In genomic region chr3:160449660-160450598, GRCh38 we compare ENCODE assay signal across 8 cellular contexts. TPM values are rescaled to one million over a fixed set of nuclear protein-coding genes. Genes with fewer than 3 reads are reported as not detected.
DNase-seq lines count a peak whose midpoint lies in the region; ATAC-seq and TF ChIP-seq lines count a peak whose summit lies in the region.

TSS of gene TRIM59 (minus strand) at chr3:160449786. CDS start at chr3:160439183, 10,603 bp downstream.

- H4K20me1 ChIP-seq in fibroblast of lung (ENCODE audit: control insufficient read depth, extremely low read depth, insufficient read depth, low read length), result no peaks in the 10 kb centered on the region

- H3K36me3 Mint-ChIP-seq in activated T-helper 1 cell treated with anti-CD3 and anti-CD28 coated beads, Interleukin-12 subunit alpha, Interleukin-12 subunit beta, Interleukin-2, Interleukin-4 antibody, amounts not matched to agents 30 ng/mL and 10 ng/mL and 1 ng/mL, durations not matched to agents 14 hours and 24 hours and 36 hours (ENCODE audit: low read depth), result peaks cover 20% of the 10 kb centered on the region
- H3K36me3 Mint-ChIP-seq in naive thymus-derived CD4-positive, alpha-beta T cell, result peaks cover 0 to 24% (median 0%) of the 10 kb centered on the region in 5 donors
- H3K36me3 Mint-ChIP-seq in stimulated activated effector memory CD8-positive, alpha-beta T cell treated with anti-CD3 and anti-CD28 coated beads, Interleukin-12 subunit alpha, Interleukin-12 subunit beta, amount 100 ng/mL, for 72 hours, result peaks cover 47% of the 10 kb centered on the region

- peak within 1 kb of the TSS; percentile 95 for H3K27ac Mint-ChIP-seq in activated T-helper 1 cell treated with anti-CD3 and anti-CD28 coated beads, Interleukin-12 subunit alpha, Interleukin-12 subunit beta, Interleukin-2, Interleukin-4 antibody, amounts not matched to agents 30 ng/mL and 10 ng/mL and 1 ng/mL, durations not matched to agents 14 hours and 24 hours and 36 hours
- peak within 1 kb of the TSS; percentile 88 to 96 (median 92) for H3K27ac Mint-ChIP-seq in naive thymus-derived CD4-positive, alpha-beta T cell
- H3K27ac Mint-ChIP-seq in stimulated activated effector memory CD8-positive, alpha-beta T cell treated with anti-CD3 and anti-CD28 coated beads, Interleukin-12 subunit alpha, Interleukin-12 subunit beta, amount 100 ng/mL, for 72 hours, result peak within 1 kb of the TSS; percentile 98

- intact Hi-C loops in activated T-helper 1 cell treated with anti-CD3 and anti-CD28 coated beads, Interleukin-12 subunit alpha, Interleukin-12 subunit beta, Interleukin-2, Interleukin-4 antibody, amounts not matched to agents 30 ng/mL and 10 ng/mL and 1 ng/mL, durations not matched to agents 14 hours and 24 hours and 36 hours (cut with micrococcal nuclease), result loop anchor here (1.0 to 5.0 kb wide), 9 partner anchors 9 to 772 kb away; partner anchors contain the start of genes IFT80, IL12A, KPNA4 and NMD3
- intact Hi-C loops in naive thymus-derived CD4-positive, alpha-beta T cell (cut with micrococcal nuclease), result loop anchor here (1.0 to 10.0 kb wide), 11 partner anchors 9 to 1647 kb away; partner anchors contain the start of genes IFT80 (in 2 of the 2), KPNA4 (in 2 of the 2), NMD3 (in 2 of the 2) and SMC4 (in 2 of the 2)

- H3K27me3 Mint-ChIP-seq in activated T-helper 1 cell treated with anti-CD3 and anti-CD28 coated beads, Interleukin-12 subunit alpha, Interleukin-12 subunit beta, Interleukin-2, Interleukin-4 antibody, amounts not matched to agents 30 ng/mL and 10 ng/mL and 1 ng/mL, durations not matched to agents 14 hours and 24 hours and 36 hours (ENCODE audit: insufficient read depth), result peaks cover 6% of the 10 kb centered on the region
- peaks cover 0 to 8% (median 0%) of the 10 kb centered on the region in 5 donors for H3K27me3 Mint-ChIP-seq in naive thymus-derived CD4-positive, alpha-beta T cell

- H3K9me3 ChIP-seq in fibroblast of lung (ENCODE audit: control insufficient read depth, insufficient read depth, low read depth, low read length), result no peaks in the 10 kb centered on the region
- H3K9me3 ChIP-seq in naive thymus-derived CD4-positive, alpha-beta T cell (ENCODE audit: control insufficient read depth in 2 of 3, low read length in 3 of 3), result no peaks in the 10 kb centered on the region

- H3K9me3 Mint-ChIP-seq in activated T-helper 1 cell treated with anti-CD3 and anti-CD28 coated beads, Interleukin-12 subunit alpha, Interleukin-12 subunit beta, Interleukin-2, Interleukin-4 antibody, amounts not matched to agents 30 ng/mL and 10 ng/mL and 1 ng/mL, durations not matched to agents 14 hours and 24 hours and 36 hours, result peaks cover 5% of the 10 kb centered on the region
- H3K9me3 Mint-ChIP-seq in naive thymus-derived CD4-positive, alpha-beta T cell, result peaks cover 0 to 3% (median 0%) of the 10 kb centered on the region in 11 donors
- H3K9me3 Mint-ChIP-seq in stimulated activated effector memory CD8-positive, alpha-beta T cell treated with anti-CD3 and anti-CD28 coated beads, Interleukin-12 subunit alpha, Interleukin-12 subunit beta, amount 100 ng/mL, for 72 hours, result peaks cover 3% of the 10 kb centered on the region

- TF ChIP-seq CTCF in fibroblast of lung (conservative IDR thresholded peaks at IDR 0.05 in 1 of 2, IDR thresholded peaks at IDR 0.05 in 1 of 2; ENCODE audit: low read depth in 1 of 2, low read length in 2 of 2), result no peak

- peak within 1 kb of the TSS; percentile 90 for H3K4me2 ChIP-seq in fibroblast of lung (ENCODE audit: extremely low read depth, insufficient read depth, low read length)

- H3K4me1 Mint-ChIP-seq in activated T-helper 1 cell treated with anti-CD3 and anti-CD28 coated beads, Interleukin-12 subunit alpha, Interleukin-12 subunit beta, Interleukin-2, Interleukin-4 antibody, amounts not matched to agents 30 ng/mL and 10 ng/mL and 1 ng/mL, durations not matched to agents 14 hours and 24 hours and 36 hours (ENCODE audit: low read depth), result peaks cover 28% of the 10 kb centered on the region
- peaks cover 8 to 47% (median 40%) of the 10 kb centered on the region in 7 donors for H3K4me1 Mint-ChIP-seq in naive thymus-derived CD4-positive, alpha-beta T cell
- H3K4me1 Mint-ChIP-seq in stimulated activated effector memory CD8-positive, alpha-beta T cell treated with anti-CD3 and anti-CD28 coated beads, Interleukin-12 subunit alpha, Interleukin-12 subunit beta, amount 100 ng/mL, for 72 hours, result peaks cover 20% of the 10 kb centered on the region

- ATAC-seq in GM19025 (IDR thresholded peaks at IDR 0.05; ENCODE audit: low read depth, unreplicated experiment), result peak; percentile 95
- peak; percentile 97 for ATAC-seq in HG03342 (IDR thresholded peaks at IDR 0.05; ENCODE audit: unreplicated experiment)
- peak; percentile 97 for ATAC-seq in naive thymus-derived CD4-positive, alpha-beta T cell
- ATAC-seq in stimulated activated effector memory CD8-positive, alpha-beta T cell treated with anti-CD3 and anti-CD28 coated beads, Interleukin-12 subunit alpha, Interleukin-12 subunit beta, amount 100 ng/mL, for 72 hours, result peak; percentile 97

- peaks cover 46% of the 10 kb centered on the region for H3K79me2 ChIP-seq in ACC112 (ENCODE audit: control insufficient read depth, insufficient read depth, low read length, unreplicated experiment)
- peaks cover 43% of the 10 kb centered on the region for H3K79me2 ChIP-seq in fibroblast of lung (ENCODE audit: control insufficient read depth, insufficient read depth, low read length)

- CTCF ChIA-PET in naive thymus-derived CD4-positive, alpha-beta T cell (lab: Charles Lee), result interaction anchor here (1.1 to 1.6 kb wide), 2 partner anchors 15 to 36 kb away, joined by 4 to 8 read pairs; no protein-coding TSS in a partner anchor

- H2AFZ ChIP-seq in ACC112 (ENCODE audit: low read length, unreplicated experiment), result peak within 1 kb of the TSS; percentile 85
- H2AFZ ChIP-seq in fibroblast of lung (ENCODE audit: low read length), result peak within 1 kb of the TSS; percentile 72

- H3K36me3 ChIP-seq in ACC112 (ENCODE audit: insufficient read depth, low read length) (peaks cover 12% of the 10 kb centered on the region), fibroblast of lung (ENCODE audit: control insufficient read depth, insufficient read depth, low read length) (peaks cover 2% of the 10 kb centered on the region)
- no peaks in the 10 kb centered on the region for H3K36me3 ChIP-seq in naive thymus-derived CD4-positive, alpha-beta T cell (ENCODE audit: control insufficient read depth in 2 of 3, insufficient read depth in 3 of 3, low read length in 3 of 3)

- DNase-seq in OCI-M1 (lab: John Stamatoyannopoulos, UW) (peak; percentile 72), fibroblast of lung (ENCODE audit: low read depth in 2 of 2) (peak; percentile 97 to 98)
- peak; percentile 97 for DNase-seq in activated T-helper 1 cell treated with anti-CD3 and anti-CD28 coated beads, Interleukin-12 subunit alpha, Interleukin-12 subunit beta, Interleukin-2, Interleukin-4 antibody, amounts not matched to agents 30 ng/mL and 10 ng/mL and 1 ng/mL, durations not matched to agents 14 hours and 24 hours and 36 hours (ENCODE audit: low spot score)
- peak; percentile 90 to 96 (median 93) for DNase-seq in naive thymus-derived CD4-positive, alpha-beta T cell
- peak; percentile 89 to 96 for DNase-seq in stimulated activated effector memory CD8-positive, alpha-beta T cell treated with anti-CD3 and anti-CD28 coated beads, Interleukin-12 subunit alpha, Interleukin-12 subunit beta, amount 100 ng/mL, for 72 hours (ENCODE audit: low spot score in 2 of 2)

- POLR2A ChIA-PET in naive thymus-derived CD4-positive, alpha-beta T cell (lab: Charles Lee), result interaction anchor here (0.8 to 2.3 kb wide), 7 partner anchors 11 to 118 kb away, joined by 3 to 12 read pairs (median 6); partner anchors contain the start of genes IFT80, KPNA4 and SMC4

- H3K4me3 Mint-ChIP-seq in activated T-helper 1 cell treated with anti-CD3 and anti-CD28 coated beads, Interleukin-12 subunit alpha, Interleukin-12 subunit beta, Interleukin-2, Interleukin-4 antibody, amounts not matched to agents 30 ng/mL and 10 ng/mL and 1 ng/mL, durations not matched to agents 14 hours and 24 hours and 36 hours, result peak within 1 kb of the TSS; percentile 95
- peak within 1 kb of the TSS; percentile 92 to 100 (median 96) for H3K4me3 Mint-ChIP-seq in naive thymus-derived CD4-positive, alpha-beta T cell
- peak within 1 kb of the TSS; percentile 97 for H3K4me3 Mint-ChIP-seq in stimulated activated effector memory CD8-positive, alpha-beta T cell treated with anti-CD3 and anti-CD28 coated beads, Interleukin-12 subunit alpha, Interleukin-12 subunit beta, amount 100 ng/mL, for 72 hours

- H3K27ac ChIP-seq in ACC112 (ENCODE audit: low read depth, low read length) (peak within 1 kb of the TSS; percentile 91), fibroblast of lung (ENCODE audit: insufficient read depth, low read length) (peak within 1 kb of the TSS; percentile 91)
- H3K27ac ChIP-seq in naive thymus-derived CD4-positive, alpha-beta T cell (ENCODE audit: low read depth, low read length), result peak within 1 kb of the TSS; percentile 74

- H3K4me1 ChIP-seq in ACC112 (ENCODE audit: control insufficient read depth, insufficient read depth, low read length, unreplicated experiment), result peaks cover 34% of the 10 kb centered on the region
- peaks cover 4% of the 10 kb centered on the region for H3K4me1 ChIP-seq in fibroblast of lung (ENCODE audit: control insufficient read depth, extremely low read depth, insufficient read depth, low read length)
- peaks cover 10 to 14% of the 10 kb centered on the region in 2 donors for H3K4me1 ChIP-seq in naive thymus-derived CD4-positive, alpha-beta T cell (ENCODE audit: control insufficient read depth in 2 of 2, insufficient read depth in 2 of 2, low read length in 2 of 2)

- H3K27me3 ChIP-seq in ACC112 (ENCODE audit: insufficient read depth, low read length) (no peaks in the 10 kb centered on the region), fibroblast of lung (ENCODE audit: control insufficient read depth, insufficient read depth, low read length) (no peaks in the 10 kb centered on the region)
- no peaks in the 10 kb centered on the region for H3K27me3 ChIP-seq in naive thymus-derived CD4-positive, alpha-beta T cell (ENCODE audit: control insufficient read depth in 2 of 2, insufficient read depth in 2 of 2, low read length in 2 of 2)

- H3K9ac ChIP-seq in fibroblast of lung (ENCODE audit: insufficient read depth, low read length), result peak within 1 kb of the TSS; percentile 66

- peak within 1 kb of the TSS; percentile 94 for H3K4me3 ChIP-seq in ACC112 (ENCODE audit: low read depth, low read length)
- peak within 1 kb of the TSS; percentile 72 to 98 (median 75) for H3K4me3 ChIP-seq in fibroblast of lung (replicated peaks in 1 of 4; ENCODE audit: control extremely low read depth in 1 of 4, insufficient read depth in 1 of 4, low read depth in 3 of 4, low read length in 4 of 4)
- peak within 1 kb of the TSS; percentile 90 for H3K4me3 ChIP-seq in naive thymus-derived CD4-positive, alpha-beta T cell (ENCODE audit: low read length)

RNA-seq across cellular contexts. Expression of gene TRIM59, which starts in this region (rescaled TPM):
- total RNA-seq in activated T-helper 1 cell treated with anti-CD3 and anti-CD28 coated beads, Interleukin-12 subunit alpha, Interleukin-12 subunit beta, Interleukin-2, Interleukin-4 antibody, amounts not matched to agents 30 ng/mL and 10 ng/mL and 1 ng/mL, durations not matched to agents 14 hours and 24 hours and 36 hours, result 33.1 and 33.2 TPM in 2 replicates
- total RNA-seq in fibroblast of lung, result 15.2 and 31.2 TPM in 2 replicates
- 13.6 and 20.0 TPM in 2 replicates for polyA plus RNA-seq in fibroblast of lung
- 11.2 and 16.2 TPM in 2 replicates for polyA plus RNA-seq in fibroblast of lung (2012)
- 10.6 and 10.9 TPM in 2 replicates for polyA minus RNA-seq in fibroblast of lung (ENCODE audit: low replicate concordance)
- total RNA-seq in naive thymus-derived CD4-positive, alpha-beta T cell, result 10 to 100 TPM in 4 of 5 experiments, 1 to 10 TPM in 1; 9.8 to 49.2 (median 17.5) TPM
- 10 to 100 TPM; 16.6 to 35.6 TPM for polyA plus RNA-seq in naive thymus-derived CD4-positive, alpha-beta T cell

Comparison
In these comparisons a context has a peak if more than half of its experiments do, and no peak if none do; other contexts are left out.
1. Peak in every context shown above with its lines: DNase-seq, ATAC-seq, H3K4me3 ChIP-seq and H3K27ac ChIP-seq.